ENCODE assay signal across 1 cellular context in genomic region chr7:91135300-91135699, GRCh38.
TF ChIP-seq lines count a peak whose summit lies in the region.

No MANE protein-coding gene starts in this region.

TF ChIP-seq in H1, 55 proteins besides CTCF, POLR2A, EP300 and RAD21:
- TF ChIP-seq SIRT6 (IDR thresholded peaks at IDR 0.05; ENCODE audit: low read length): no peak
- TF ChIP-seq TAF7 (optimal IDR thresholded peaks at IDR 0.05; ENCODE audit: borderline replicate concordance, low read depth, low read length): no peak
- no peak for TF ChIP-seq SIN3A (conservative IDR thresholded peaks at IDR 0.05 in 1 of 2, IDR thresholded peaks at IDR 0.05 in 1 of 2; ENCODE audit: low read depth in 1 of 2, low read length in 2 of 2)
